Comparison of ENCODE assay signal across 9 cellular contexts in genomic region chr12:131239384-131240094, GRCh38.
DNase-seq lines count a peak whose midpoint lies in the region; ATAC-seq and TF ChIP-seq lines count a peak whose summit lies in the region.
"Had no signal": no experiment of that assay in that cellular context is flagged by ENCODE, and none has a peak within 500 bp of the region (broad histone marks: within the 10 kb centered on the region; RNA-seq: fewer than 3 reads in every experiment).

No MANE protein-coding gene starts in this region.

- peaks cover 6% of the 10 kb centered on the region for H3K4me1 Mint-ChIP-seq in activated T-helper 2 cell treated with anti-CD3 and anti-CD28 coated beads, Interferon-gamma antibody, Interleukin-2, Interleukin-4, amounts not matched to agents 10 μg/mL and 5 μg/mL and 100 μg/mL, durations not matched to agents 14 hours and 24 hours and 36 hours (ENCODE audit: low read depth)

- H3K27ac Mint-ChIP-seq in activated T-helper 2 cell treated with anti-CD3 and anti-CD28 coated beads, Interferon-gamma antibody, Interleukin-2, Interleukin-4, amounts not matched to agents 10 μg/mL and 5 μg/mL and 100 μg/mL, durations not matched to agents 14 hours and 24 hours and 36 hours: peak overlapping the region; percentile 67
- H3K27ac Mint-ChIP-seq: activated naive CD8-positive, alpha-beta T cell had no signal

- DNase-seq in activated T-helper 2 cell treated with anti-CD3 and anti-CD28 coated beads, Interferon-gamma antibody, Interleukin-2, Interleukin-4, amounts not matched to agents 10 μg/mL and 5 μg/mL and 100 μg/mL, durations not matched to agents 14 hours and 24 hours and 36 hours (ENCODE audit: low spot score): no peak
- DNase-seq in stimulated activated CD4-positive, alpha-beta T cell treated with anti-CD3 and anti-CD28 coated beads, Interleukin-12 subunit alpha, Interleukin-12 subunit beta, amount 100 ng/mL, for 4 hours: no peak
- DNase-seq in foreskin fibroblast (no peak), GM03348 (ENCODE audit: low spot score) (no peak)
- DNase-seq: NCI-H2081 had no signal

- H3K27me3 Mint-ChIP-seq in activated T-helper 2 cell treated with anti-CD3 and anti-CD28 coated beads, Interferon-gamma antibody, Interleukin-2, Interleukin-4, amounts not matched to agents 10 μg/mL and 5 μg/mL and 100 μg/mL, durations not matched to agents 14 hours and 24 hours and 36 hours (ENCODE audit: low read depth): no peaks in the 10 kb centered on the region
- H3K27me3 Mint-ChIP-seq: activated naive CD8-positive, alpha-beta T cell had no signal

- no peak for TF ChIP-seq CTCF in foreskin fibroblast (IDR thresholded peaks at IDR 0.05; ENCODE audit: low read depth, low read length)

- no peak overlapping the region for H3K4me3 Mint-ChIP-seq in activated T-helper 2 cell treated with anti-CD3 and anti-CD28 coated beads, Interferon-gamma antibody, Interleukin-2, Interleukin-4, amounts not matched to agents 10 μg/mL and 5 μg/mL and 100 μg/mL, durations not matched to agents 14 hours and 24 hours and 36 hours (ENCODE audit: low read depth)
- H3K4me3 Mint-ChIP-seq: activated naive CD8-positive, alpha-beta T cell had no signal

- H3K4me3 ChIP-seq in foreskin fibroblast (ENCODE audit: low read depth in 1 of 2, low read length in 2 of 2): no peak overlapping the region

- intact Hi-C loops in activated T-helper 2 cell treated with anti-CD3 and anti-CD28 coated beads, Interferon-gamma antibody, Interleukin-2, Interleukin-4, amounts not matched to agents 10 μg/mL and 5 μg/mL and 100 μg/mL, durations not matched to agents 14 hours and 24 hours and 36 hours (cut with micrococcal nuclease): loop anchor here (2.0 kb wide), 1 partner anchor 29 kb away; no protein-coding TSS in a partner anchor

- H3K9me3 Mint-ChIP-seq in activated T-helper 2 cell treated with anti-CD3 and anti-CD28 coated beads, Interferon-gamma antibody, Interleukin-2, Interleukin-4, amounts not matched to agents 10 μg/mL and 5 μg/mL and 100 μg/mL, durations not matched to agents 14 hours and 24 hours and 36 hours: peaks cover 4% of the 10 kb centered on the region

- no peaks in the 10 kb centered on the region for H3K36me3 Mint-ChIP-seq in activated T-helper 2 cell treated with anti-CD3 and anti-CD28 coated beads, Interferon-gamma antibody, Interleukin-2, Interleukin-4, amounts not matched to agents 10 μg/mL and 5 μg/mL and 100 μg/mL, durations not matched to agents 14 hours and 24 hours and 36 hours (ENCODE audit: low read depth)
- H3K36me3 Mint-ChIP-seq: activated naive CD8-positive, alpha-beta T cell had no signal

- ATAC-seq in GM18858 (IDR thresholded peaks at IDR 0.05; ENCODE audit: unreplicated experiment) (peak; percentile 63), GM19468 (IDR thresholded peaks at IDR 0.05; ENCODE audit: extremely low read depth, unreplicated experiment) (peak; percentile 53), HG03025 (IDR thresholded peaks at IDR 0.05; ENCODE audit: low FRiP score, unreplicated experiment) (peak; percentile 65)
